Comparison of ENCODE assay signal across 16 cellular contexts in the genomic region with DNA sequence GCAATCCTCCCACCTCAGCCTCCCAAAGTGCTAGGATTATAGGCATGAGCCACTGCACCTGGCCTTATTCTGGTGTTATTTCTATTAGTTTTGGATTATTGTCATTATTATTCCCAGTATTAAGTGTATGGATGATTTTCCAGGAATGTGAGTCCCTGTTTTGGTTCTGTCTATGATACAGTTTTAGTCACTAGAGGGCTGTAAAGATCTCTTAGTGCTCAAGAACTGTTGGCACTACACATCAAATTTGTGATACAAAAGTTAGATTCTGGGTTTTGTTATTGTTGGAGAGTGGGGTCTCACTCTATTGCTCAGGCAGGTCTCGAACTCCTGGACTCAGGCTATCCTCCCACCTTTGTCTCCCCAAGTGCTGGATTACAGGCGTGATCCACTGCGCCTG. TPM values are rescaled to one million over a fixed set of nuclear protein-coding genes. Genes with fewer than 3 reads are reported as not detected.
A peak's percentile ranks its signal among the peaks of the same experiment; 100 is the strongest.
DNase-seq lines count a peak whose midpoint lies in the region; ATAC-seq, FAIRE-seq and TF ChIP-seq lines count a peak whose summit lies in the region.
"Had no signal": no experiment of that assay in that cellular context is flagged by ENCODE, and none has a peak within 500 bp of the region (broad histone marks: within the 10 kb centered on the region; RNA-seq: fewer than 3 reads in every experiment).

No MANE protein-coding gene starts in this region.

- TF ChIP-seq EP300 in HepG2 (IDR thresholded peaks at IDR 0.05; ENCODE audit: low read depth in 2 of 2, low read length in 2 of 2) (no peak), HepG2 (CRISPR knock-in tag; IDR thresholded peaks at IDR 0.05; ENCODE audit: borderline replicate concordance) (no peak)

- H4K20me1 ChIP-seq in mammary epithelial cell (ENCODE audit: insufficient read depth, low read length) (no peaks in the 10 kb centered on the region), HepG2 (ENCODE audit: insufficient read depth, low read length) (no peaks in the 10 kb centered on the region)

- POLR2A ChIA-PET in BJ (lab: Charles Lee) (no interaction called here), HepG2 (lab: Yijun Ruan, JAX) (interaction anchor here (3.6 kb wide), 1 partner anchor 84 kb away, joined by 84 read pairs; the partner anchor contains the start of gene TMEM267)

- H3K4me3 ChIP-seq in BJ (ENCODE audit: low read depth, low read length) (no peak overlapping the region), LNCaP clone FGC (ENCODE audit: low read depth, low read length) (no peak overlapping the region), mammary epithelial cell (replicated peaks in 1 of 3; ENCODE audit: insufficient read depth in 1 of 3, low read depth in 2 of 3, low read length in 3 of 3) (no peak overlapping the region), HepG2 (replicated peaks in 1 of 3; ENCODE audit: insufficient read depth in 1 of 3, low read depth in 2 of 3, low read length in 3 of 3) (no peak overlapping the region), tibial artery (no peak overlapping the region)
- H3K4me3 ChIP-seq: GM12878, MG63, upper lobe of left lung had no signal

- H3K4me1 ChIP-seq in mammary epithelial cell (ENCODE audit: insufficient read depth, low read length) (peaks cover 7% of the 10 kb centered on the region), HepG2 (ENCODE audit: insufficient read depth, low read length) (peaks cover 10% of the 10 kb centered on the region), tibial artery (peaks cover 0 to 5% (median 0%) of the 10 kb centered on the region in 4 donors)

- BruUV-seq in mammary epithelial cell (replicated peaks; lab: Mats Ljungman, UMichigan) (no TSS peak), HepG2 (replicated peaks; lab: Mats Ljungman, UMichigan) (no TSS peak)

- no peak overlapping the region for H2AFZ ChIP-seq in mammary epithelial cell (ENCODE audit: low read depth, low read length)
- H2AFZ ChIP-seq in HepG2 (ENCODE audit: low read length), result no peak overlapping the region

- in situ Hi-C loops in mammary epithelial cell (cut with MboI; ENCODE audit: low sequenced_read_pairs in 2 of 2) (no loop called here), HepG2 (cut with HindIII; ENCODE audit: extremely low pct_ligation_motif_present, low pct_unique_long_range_greater_than_20kb) (no loop called here)

- H3K9me3 ChIP-seq in mammary epithelial cell (replicated peaks; ENCODE audit: insufficient read depth, low read length) (no peaks in the 10 kb centered on the region), HepG2 (ENCODE audit: low read length) (no peaks in the 10 kb centered on the region), tibial artery (no peaks in the 10 kb centered on the region)
- H3K9me3 ChIP-seq: MG63, upper lobe of left lung had no signal

- H3K36me3 ChIP-seq in BJ (ENCODE audit: control insufficient read depth, insufficient read depth, low read length) (no peaks in the 10 kb centered on the region), mammary epithelial cell (ENCODE audit: insufficient read depth, low read length) (no peaks in the 10 kb centered on the region), HepG2 (replicated peaks in 1 of 2; ENCODE audit: control insufficient read depth in 1 of 2, insufficient read depth in 2 of 2, low read length in 2 of 2) (no peaks in the 10 kb centered on the region), tibial artery (no peaks in the 10 kb centered on the region)
- H3K36me3 ChIP-seq: MG63, upper lobe of left lung had no signal

- peak; percentile 52 for ATAC-seq in HepG2
- ATAC-seq in HG02884 (IDR thresholded peaks at IDR 0.05; ENCODE audit: unreplicated experiment), result no peak
- no peak for ATAC-seq in GM21723 (IDR thresholded peaks at IDR 0.05; ENCODE audit: unreplicated experiment)
- ATAC-seq: GM12878 had no signal

- H3K27me3 ChIP-seq in BJ (ENCODE audit: control insufficient read depth, insufficient read depth, low read length) (0 out of 2 replicates have a peak, but pooled peaks cover 1% of the 10 kb centered on the region), mammary epithelial cell (ENCODE audit: insufficient read depth, low read length) (no peaks in the 10 kb centered on the region), HepG2 (ENCODE audit: control insufficient read depth in 1 of 2, insufficient read depth in 2 of 2, low read length in 2 of 2) (no peaks in the 10 kb centered on the region), tibial artery (no peaks in the 10 kb centered on the region)
- H3K27me3 ChIP-seq: MG63, upper lobe of left lung had no signal

- TF ChIP-seq CTCF in BJ (IDR thresholded peaks at IDR 0.05; ENCODE audit: insufficient read depth, low read depth, low read length) (peak; percentile 44), LNCaP clone FGC (IDR thresholded peaks at IDR 0.05; ENCODE audit: control insufficient read depth, extremely low read depth, insufficient read depth) (peak; percentile 45), mammary epithelial cell (conservative IDR thresholded peaks at IDR 0.05 in 1 of 2, IDR thresholded peaks at IDR 0.05 in 1 of 2; ENCODE audit: extremely low read depth in 1 of 2, insufficient read depth in 1 of 2, low read depth in 1 of 2, low read length in 2 of 2) (peak; percentile 23 to 55), HepG2 (CRISPR knock-in tag; IDR thresholded peaks at IDR 0.05) (peak; percentile 60), tibial artery (IDR thresholded peaks at IDR 0.05) (no peak)

- FAIRE-seq in HepG2 (lab: Jason Lieb, UNC) (no peak), urothelium cell line (lab: Jason Lieb, UNC) (no peak)
- FAIRE-seq: GM12878 had no signal

- dilution Hi-C loops in mammary epithelial cell (cut with HindIII; ENCODE audit: low sequenced_read_pairs), result no loop called here

- H3K9ac ChIP-seq in mammary epithelial cell (ENCODE audit: insufficient read depth, low read length) (no peak overlapping the region), HepG2 (ENCODE audit: insufficient read depth, low read depth, low read length) (no peak overlapping the region)

- CTCF ChIA-PET in BJ (lab: Yijun Ruan, JAX) (interaction anchor here (0.9 to 3.2 kb wide), 3 partner anchors 12 to 222 kb away, joined by 3 to 21 read pairs (median 3); partner anchors contain the start of genes CCL28 and TMEM267), mammary epithelial cell (lab: Charles Lee; ENCODE audit: low non-redundant PET) (no interaction called here), HepG2 (lab: Yijun Ruan, JAX; ENCODE audit: low intra/inter-chr PET ratio, low total read pairs) (no interaction called here)

- 74% methylated on average over 3 of the region's 3 CpGs for WGBS in mammary epithelial cell (ENCODE audit: low coverage, missing lambda C conversion rate)
- 64% methylated on average over 3 of the region's 3 CpGs for WGBS in HepG2 (ENCODE audit: low lambda C conversion rate)

- intact Hi-C loops in mammary epithelial cell (cut with micrococcal nuclease) (loop anchor here (1.0 kb wide), 2 partner anchors 84 to 209 kb away; no protein-coding TSS in a partner anchor), HepG2 (cut with micrococcal nuclease; ENCODE audit: unreplicated experiment) (loop anchor here (5.0 kb wide), 1 partner anchor 157 kb away; the partner anchor contains the start of gene PAIP1), tibial artery (cut with DNase I; ENCODE audit: low total_unique reads) (no loop called here)

- TF ChIP-seq POLR2A in HepG2 (IDR thresholded peaks at IDR 0.05; ENCODE audit: insufficient read depth in 1 of 2, low read depth in 2 of 2, low read length in 2 of 2), result no peak

- no peak for TF ChIP-seq RAD21 in HepG2 (CRISPR knock-in tag; IDR thresholded peaks at IDR 0.05)

- H3K79me2 ChIP-seq in mammary epithelial cell (ENCODE audit: insufficient read depth, low read length), result no peaks in the 10 kb centered on the region
- no peaks in the 10 kb centered on the region for H3K79me2 ChIP-seq in HepG2 (ENCODE audit: insufficient read depth, low read length)

- DNase-seq in BJ (ENCODE audit: low read depth), result no peak
- DNase-seq in LNCaP clone FGC (ENCODE audit: low read depth), result no peak
- peak; percentile 12 for DNase-seq in mammary epithelial cell
- no peak for DNase-seq in HepG2 (ENCODE audit: low spot score)
- no peak for DNase-seq in tibial artery
- no peak for DNase-seq in urothelium cell line (ENCODE audit: low spot score)
- DNase-seq: activated CD4-positive, alpha-beta memory T cell treated with anti-CD3 and anti-CD28 coated beads for 36 hours; activated naive CD4-positive, alpha-beta T cell treated with anti-CD3 and anti-CD28 coated beads, Interleukin-2, amount 50 U/mL, for 16 hours; effector CD4-positive, alpha-beta T cell; GOT3; MG63; NCI-H524 treated with DMSO at 0.1 percent for 48 hours; upper lobe of left lung had no signal

- no peak overlapping the region for H3K4me2 ChIP-seq in mammary epithelial cell (ENCODE audit: insufficient read depth, low read depth, low read length)
- H3K4me2 ChIP-seq in HepG2 (ENCODE audit: low read depth, low read length), result no peak overlapping the region

- H3K27ac ChIP-seq in mammary epithelial cell (ENCODE audit: insufficient read depth, low read depth, low read length), result no peak overlapping the region
- no peak overlapping the region for H3K27ac ChIP-seq in HepG2 (ENCODE audit: extremely low read length, insufficient read depth, low read length)
- no peak overlapping the region for H3K27ac ChIP-seq in tibial artery
- H3K27ac ChIP-seq: upper lobe of left lung had no signal

RNA-seq across cellular contexts. Expression of gene CCL28, which starts 12.1 kb away (rescaled TPM):
- 0.29 and 0.43 TPM in 2 replicates for polyA plus RNA-seq in BJ (2011; rRNA removed)
- 0.10 and 0.28 TPM in 2 replicates for polyA minus RNA-seq in BJ (2011; rRNA and poly(A)+ RNA removed)
- 10 to 100 TPM in 1 of 2 donors, 1 to 10 TPM in 1; 2.7 to 10.7 TPM for total RNA-seq in mammary epithelial cell
- 3.7 TPM for polyA plus RNA-seq in mammary epithelial cell
- 2.4 TPM for polyA minus RNA-seq in mammary epithelial cell
- total RNA-seq in HepG2 (2016; rRNA removed; fragmentation: Illumina TruSeq; extraction: Trizol), result not detected in 2 replicates
- not detected in 2 replicates for total RNA-seq in HepG2 (2016; cell fraction: cytosol; rRNA removed; fragmentation: Illumina TruSeq; extraction: Trizol; ENCODE audit: low read depth)
- not detected in 2 replicates for total RNA-seq in HepG2 (2016; cell fraction: insoluble cytoplasmic fraction; rRNA removed; fragmentation: Illumina TruSeq; extraction: Trizol)
- total RNA-seq in HepG2 (2016; cell fraction: membrane; rRNA removed; fragmentation: Illumina TruSeq; extraction: Trizol), result 0.07 TPM in 1 of 2 replicates, not detected in the other
- total RNA-seq in HepG2 (2016; cell fraction: nucleus; rRNA removed; fragmentation: Illumina TruSeq; extraction: Trizol), result not detected in 2 replicates
- polyA plus RNA-seq in HepG2 (2011; rRNA removed), result 0.03 and 0.08 TPM in 2 replicates
- polyA plus RNA-seq in HepG2 (2011; cell fraction: cytosol; rRNA removed), result 0.03 TPM in 1 of 2 replicates, not detected in the other
- not detected in 2 replicates for polyA plus RNA-seq in HepG2 (2011; cell fraction: nucleus; rRNA removed)
- not detected in 2 replicates for polyA plus RNA-seq in HepG2 (2012)
- not detected in 2 replicates for polyA plus RNA-seq in HepG2 (2016; cell fraction: cytosol; fragmentation: Illumina TruSeq; extraction: Trizol; ENCODE audit: low read depth)
- not detected in 2 replicates for polyA plus RNA-seq in HepG2 (2016; cell fraction: insoluble cytoplasmic fraction; fragmentation: Illumina TruSeq; extraction: Trizol; ENCODE audit: low read depth)
- polyA plus RNA-seq in HepG2 (2016; cell fraction: membrane; fragmentation: Illumina TruSeq; extraction: Trizol; ENCODE audit: low read depth), result not detected in 2 replicates
- polyA plus RNA-seq in HepG2 (2016; cell fraction: nucleus; fragmentation: Illumina TruSeq; extraction: Trizol; ENCODE audit: insufficient read depth, low read depth), result not detected in 2 replicates
- 0.30 TPM in 1 of 2 replicates, not detected in the other for polyA minus RNA-seq in HepG2 (2011; rRNA and poly(A)+ RNA removed; ENCODE audit: low replicate concordance)
- not detected in 2 replicates for polyA minus RNA-seq in HepG2 (2011; cell fraction: cytosol; rRNA and poly(A)+ RNA removed)
- polyA minus RNA-seq in HepG2 (2011; cell fraction: nucleus; rRNA and poly(A)+ RNA removed), result not detected in 2 replicates

Comparison
In these comparisons a context has a peak if more than half of its experiments do, and no peak if none do; other contexts are left out.
1. CTCF ChIP-seq: peak in BJ (single experiment), LNCaP clone FGC (single experiment), mammary epithelial cell (2 of 2) and HepG2 (single experiment); none in tibial artery (0 of 2).